22 cellular contexts compared by ENCODE assay signal in the genomic region with DNA sequence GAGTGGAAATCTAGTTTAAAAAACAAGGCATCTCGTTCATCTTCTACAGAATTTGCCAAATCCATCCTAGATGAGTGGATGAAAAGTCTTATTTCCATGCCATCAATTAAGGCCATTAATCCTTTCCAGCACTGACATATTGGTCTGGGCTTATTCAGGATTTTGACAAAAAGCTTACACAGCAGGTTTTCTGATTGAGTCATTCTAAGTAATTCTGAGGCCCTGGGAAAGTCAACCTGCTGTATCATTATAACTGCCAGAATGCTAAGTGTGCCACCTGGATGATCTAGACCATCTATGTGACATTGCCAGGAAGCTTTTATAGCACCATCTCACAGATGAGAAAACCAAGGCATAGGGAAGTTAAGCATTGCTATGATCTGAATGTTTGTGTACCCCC.
DNase-seq lines count a peak whose midpoint lies in the region; ATAC-seq, FAIRE-seq and TF ChIP-seq lines count a peak whose summit lies in the region.
"Had no signal": no experiment of that assay in that cellular context is flagged by ENCODE, and none has a peak within 500 bp of the region (broad histone marks: within the 10 kb centered on the region; RNA-seq: fewer than 3 reads in every experiment).

No MANE protein-coding gene starts in this region.

- no peak overlapping the region for H3K4me2 ChIP-seq in A549
- H3K4me2 ChIP-seq: GM23338, KMS-11, SK-N-SH had no signal

- peak overlapping the region in 5 of 7 donors; percentile 24 to 75 (median 34) for H3K27ac Mint-ChIP-seq in CD4-positive, alpha-beta memory T cell
- H3K27ac Mint-ChIP-seq in T-cell = peak overlapping the region; percentile 59 to 93
- H3K27ac Mint-ChIP-seq: CD8-positive, alpha-beta T cell; GM23338 had no signal

- no peak for TF ChIP-seq RAD21 in A549 (conservative IDR thresholded peaks at IDR 0.05 in 1 of 2, IDR thresholded peaks at IDR 0.05 in 1 of 2)

- no peak overlapping the region for H3K9ac ChIP-seq in colonic mucosa (ENCODE audit: low read depth in 2 of 2, low read length in 2 of 2)
- H3K9ac ChIP-seq: KMS-11, SK-N-SH had no signal

- H3K27ac ChIP-seq in A549 (no peak overlapping the region), colonic mucosa (no peak overlapping the region)
- no peak overlapping the region for H3K27ac ChIP-seq in CD4-positive, alpha-beta memory T cell (ENCODE audit: low read depth, low read length)
- H3K27ac ChIP-seq: KMS-11 had no signal

- peaks cover 3 to 4% of the 10 kb centered on the region in 2 donors for H3K36me3 Mint-ChIP-seq in CD4-positive, alpha-beta memory T cell
- no peaks in the 10 kb centered on the region for H3K36me3 Mint-ChIP-seq in T-cell
- H3K36me3 Mint-ChIP-seq: CD8-positive, alpha-beta T cell had no signal

- CTCF ChIA-PET in A549 (lab: Yijun Ruan, JAX) = no interaction called here
- CTCF ChIA-PET in CD4-positive, alpha-beta memory T cell (lab: Charles Lee; ENCODE audit: partially characterized antibody) = interaction anchor here (1.1 kb wide), 1 partner anchor 13 kb away, joined by 3 read pairs; no protein-coding TSS in a partner anchor
- CTCF ChIA-PET in T-cell (lab: Charles Lee) = no interaction called here

- H3K36me3 ChIP-seq in CD4-positive, alpha-beta memory T cell (ENCODE audit: insufficient read depth, low read length) = no peaks in the 10 kb centered on the region
- H3K36me3 ChIP-seq in colonic mucosa = no peaks in the 10 kb centered on the region
- H3K36me3 ChIP-seq: HAP-1 had no signal

- no peak for TF ChIP-seq POLR2A in A549 (IDR thresholded peaks at IDR 0.05; ENCODE audit: low read length)

- FAIRE-seq in A549 (lab: Jason Lieb, UNC) = no peak
- FAIRE-seq: A204.1, G401.6, GM12892 had no signal

- TF ChIP-seq CTCF in A549 (IDR thresholded peaks at IDR 0.05) (no peak), colonic mucosa (IDR thresholded peaks at IDR 0.05) (no peak)

- no peak overlapping the region for H3K4me3 Mint-ChIP-seq in CD4-positive, alpha-beta memory T cell
- H3K4me3 Mint-ChIP-seq in T-cell = no peak overlapping the region
- H3K4me3 Mint-ChIP-seq: CD8-positive, alpha-beta T cell; GM23338 had no signal

- POLR2A ChIA-PET in A549 (lab: Yijun Ruan, JAX) = no interaction called here
- POLR2A ChIA-PET in CD4-positive, alpha-beta memory T cell (lab: Charles Lee; ENCODE audit: partially characterized antibody) = interaction anchor here (1.0 to 1.9 kb wide), 3 partner anchors 9 to 132 kb away, joined by 4 to 9 read pairs (median 4); partner anchors contain the start of gene MAP3K1
- POLR2A ChIA-PET in T-cell (lab: Charles Lee) = no interaction called here

- ATAC-seq in A549 = no peak
- ATAC-seq in T-cell (replicated peaks in 1 of 4) = no peak
- ATAC-seq: CD8-positive, alpha-beta T cell; GM23338 had no signal

- 20% methylated on average over 1 of the region's 1 CpG for WGBS in A549 (ENCODE audit: missing lambda C conversion rate)

- H3K4me3 ChIP-seq in A549 (no peak overlapping the region), colonic mucosa (no peak overlapping the region)
- no peak overlapping the region for H3K4me3 ChIP-seq in CD4-positive, alpha-beta memory T cell (ENCODE audit: low read length in 2 of 2)
- H3K4me3 ChIP-seq: GM23338, HAP-1 had no signal

- H3K9me3 Mint-ChIP-seq in CD4-positive, alpha-beta memory T cell = peaks cover 0 to 4% (median under 1%) of the 10 kb centered on the region in 8 donors
- H3K9me3 Mint-ChIP-seq in T-cell = peaks cover 0 to 3% (median 0%) of the 10 kb centered on the region in 3 donors
- H3K9me3 Mint-ChIP-seq: CD8-positive, alpha-beta T cell; GM23338 had no signal

- H3K4me1 Mint-ChIP-seq in CD4-positive, alpha-beta memory T cell = peaks cover 54 to 94% (median 75%) of the 10 kb centered on the region in 4 donors
- peaks cover 72 to 96% (median 86%) of the 10 kb centered on the region in 3 donors for H3K4me1 Mint-ChIP-seq in T-cell

- no peaks in the 10 kb centered on the region for H3K27me3 Mint-ChIP-seq in CD4-positive, alpha-beta memory T cell
- no peaks in the 10 kb centered on the region for H3K27me3 Mint-ChIP-seq in T-cell

- DNase-seq in A549 (ENCODE audit: low read depth in 1 of 2, low spot score in 1 of 2) = no peak
- DNase-seq in CD4-positive, alpha-beta memory T cell = no peak
- DNase-seq in T-cell = no peak
- DNase-seq in kidney tubule cell (ENCODE audit: low spot score) = peak; percentile 42
- DNase-seq in putamen (ENCODE audit: low spot score) = no peak
- no peak for DNase-seq in activated effector memory CD4-positive, alpha-beta T cell treated with anti-CD3 and anti-CD28 coated beads, Interleukin-2, amount 50 U/mL, for 16 hours
- no peak for DNase-seq in colonic mucosa
- DNase-seq: CD8-positive, alpha-beta T cell; DMS153; MV-4-11; NCI-H1105 treated with DMSO at 0.1 percent for 48 hours; NCI-H2081; NCI-H446; NCI-H526; SIG-M5; SK-N-SH had no signal

- H3K4me1 ChIP-seq in A549 (no peaks in the 10 kb centered on the region), colonic mucosa (no peaks in the 10 kb centered on the region)
- H3K4me1 ChIP-seq in CD4-positive, alpha-beta memory T cell (ENCODE audit: insufficient read depth, low read length) = peaks cover 90% of the 10 kb centered on the region
- H3K4me1 ChIP-seq: HAP-1 had no signal

- H3K9me3 ChIP-seq in A549 (no peaks in the 10 kb centered on the region), colonic mucosa (no peaks in the 10 kb centered on the region)
- no peaks in the 10 kb centered on the region for H3K9me3 ChIP-seq in CD4-positive, alpha-beta memory T cell (ENCODE audit: control insufficient read depth in 1 of 2, low read length in 2 of 2)
- H3K9me3 ChIP-seq: HAP-1, SK-N-SH had no signal

- intact Hi-C loops in CD4-positive, alpha-beta memory T cell (cut with micrococcal nuclease) = no loop called here
- intact Hi-C loops in colonic mucosa (cut with DNase I) = no loop called here

- no peak for TF ChIP-seq EP300 in A549 (IDR thresholded peaks at IDR 0.05)

- no peaks in the 10 kb centered on the region for H3K27me3 ChIP-seq in CD4-positive, alpha-beta memory T cell (ENCODE audit: insufficient read depth, low read length)
- H3K27me3 ChIP-seq in colonic mucosa = no peaks in the 10 kb centered on the region

TF ChIP-seq in A549, 52 proteins besides CTCF, POLR2A, EP300 and RAD21:
- TF ChIP-seq NFE2L2 (conservative IDR thresholded peaks at IDR 0.05; ENCODE audit: low read length) (no peak), MAFK (IDR thresholded peaks at IDR 0.05; ENCODE audit: partially characterized antibody) (peak; percentile 66)
TF ChIP-seq in A549: peak in this region for 1.
